Comparison of ENCODE assay signal across 1 cellular context in genomic region chr14:81222694-81223093, GRCh38.
TF ChIP-seq lines count a peak whose summit lies in the region.

No MANE protein-coding gene starts in this region.

TF ChIP-seq in HepG2, 621 proteins besides CTCF, POLR2A, EP300 and RAD21 (continued from another document):
- TF ChIP-seq, protein P1, sequence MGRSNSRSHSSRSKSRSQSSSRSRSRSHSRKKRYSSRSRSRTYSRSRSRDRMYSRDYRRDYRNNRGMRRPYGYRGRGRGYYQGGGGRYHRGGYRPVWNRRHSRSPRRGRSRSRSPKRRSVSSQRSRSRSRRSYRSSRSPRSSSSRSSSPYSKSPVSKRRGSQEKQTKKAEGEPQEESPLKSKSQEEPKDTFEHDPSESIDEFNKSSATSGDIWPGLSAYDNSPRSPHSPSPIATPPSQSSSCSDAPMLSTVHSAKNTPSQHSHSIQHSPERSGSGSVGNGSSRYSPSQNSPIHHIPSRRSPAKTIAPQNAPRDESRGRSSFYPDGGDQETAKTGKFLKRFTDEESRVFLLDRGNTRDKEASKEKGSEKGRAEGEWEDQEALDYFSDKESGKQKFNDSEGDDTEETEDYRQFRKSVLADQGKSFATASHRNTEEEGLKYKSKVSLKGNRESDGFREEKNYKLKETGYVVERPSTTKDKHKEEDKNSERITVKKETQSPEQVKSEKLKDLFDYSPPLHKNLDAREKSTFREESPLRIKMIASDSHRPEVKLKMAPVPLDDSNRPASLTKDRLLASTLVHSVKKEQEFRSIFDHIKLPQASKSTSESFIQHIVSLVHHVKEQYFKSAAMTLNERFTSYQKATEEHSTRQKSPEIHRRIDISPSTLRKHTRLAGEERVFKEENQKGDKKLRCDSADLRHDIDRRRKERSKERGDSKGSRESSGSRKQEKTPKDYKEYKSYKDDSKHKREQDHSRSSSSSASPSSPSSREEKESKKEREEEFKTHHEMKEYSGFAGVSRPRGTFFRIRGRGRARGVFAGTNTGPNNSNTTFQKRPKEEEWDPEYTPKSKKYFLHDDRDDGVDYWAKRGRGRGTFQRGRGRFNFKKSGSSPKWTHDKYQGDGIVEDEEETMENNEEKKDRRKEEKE (IDR thresholded peaks at IDR 0.05), result no peak
- peak; percentile 61; the same call in 1 of the 2 replicates for TF ChIP-seq ZMYM4 (CRISPR knock-in tag; IDR thresholded peaks at IDR 0.05)
- no peak for TF ChIP-seq ZSCAN30 (CRISPR knock-in tag; IDR thresholded peaks at IDR 0.05)
- no peak for TF ChIP-seq SOX6 (IDR thresholded peaks at IDR 0.05)
- no peak for TF ChIP-seq SOX6 (CRISPR knock-in tag; IDR thresholded peaks at IDR 0.05)
- TF ChIP-seq, protein P2, sequence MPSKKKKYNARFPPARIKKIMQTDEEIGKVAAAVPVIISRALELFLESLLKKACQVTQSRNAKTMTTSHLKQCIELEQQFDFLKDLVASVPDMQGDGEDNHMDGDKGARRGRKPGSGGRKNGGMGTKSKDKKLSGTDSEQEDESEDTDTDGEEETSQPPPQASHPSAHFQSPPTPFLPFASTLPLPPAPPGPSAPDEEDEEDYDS (CRISPR knock-in tag; IDR thresholded peaks at IDR 0.05), result no peak
- no peak for TF ChIP-seq ZNF749 (CRISPR knock-in tag; IDR thresholded peaks at IDR 0.05; ENCODE audit: borderline replicate concordance)
- TF ChIP-seq ZNF3 (CRISPR knock-in tag; IDR thresholded peaks at IDR 0.05), result no peak
- TF ChIP-seq SP4 (CRISPR knock-in tag; IDR thresholded peaks at IDR 0.05), result no peak
- no peak for TF ChIP-seq ZNF460 (CRISPR knock-in tag; IDR thresholded peaks at IDR 0.05; ENCODE audit: borderline replicate concordance)
- TF ChIP-seq HIC2 (CRISPR knock-in tag; IDR thresholded peaks at IDR 0.05; ENCODE audit: low read depth), result no peak
- TF ChIP-seq GATAD2A (CRISPR knock-in tag; IDR thresholded peaks at IDR 0.05), result peak; percentile 44; the same call in 1 of the 2 replicates
- 0 out of 2 replicates have a peak, but pooled peaks have one; percentile 19 for TF ChIP-seq POGZ (CRISPR knock-in tag; IDR thresholded peaks at IDR 0.05)
- TF ChIP-seq DMAP1 (CRISPR knock-in tag; IDR thresholded peaks at IDR 0.05), result no peak
- peak; percentile 71 for TF ChIP-seq HNF1A (IDR thresholded peaks at IDR 0.05; ENCODE audit: low read depth)
- TF ChIP-seq HNF1A (CRISPR knock-in tag; IDR thresholded peaks at IDR 0.05; ENCODE audit: borderline replicate concordance), result peak; percentile 32; the same call in 1 of the 2 replicates
- TF ChIP-seq EEA1 (CRISPR knock-in tag; IDR thresholded peaks at IDR 0.05; ENCODE audit: borderline replicate concordance), result no peak
- TF ChIP-seq ZNF770 (CRISPR knock-in tag; IDR thresholded peaks at IDR 0.05), result peak; percentile 92
- TF ChIP-seq CEBPG (CRISPR knock-in tag; IDR thresholded peaks at IDR 0.05), result peak; percentile 37; the same call in 1 of the 2 replicates
- no peak for TF ChIP-seq FOXK2 (IDR thresholded peaks at IDR 0.05)
- no peak for TF ChIP-seq MED8 (CRISPR knock-in tag; IDR thresholded peaks at IDR 0.05; ENCODE audit: insufficient replicate concordance)
- TF ChIP-seq, protein P3, sequence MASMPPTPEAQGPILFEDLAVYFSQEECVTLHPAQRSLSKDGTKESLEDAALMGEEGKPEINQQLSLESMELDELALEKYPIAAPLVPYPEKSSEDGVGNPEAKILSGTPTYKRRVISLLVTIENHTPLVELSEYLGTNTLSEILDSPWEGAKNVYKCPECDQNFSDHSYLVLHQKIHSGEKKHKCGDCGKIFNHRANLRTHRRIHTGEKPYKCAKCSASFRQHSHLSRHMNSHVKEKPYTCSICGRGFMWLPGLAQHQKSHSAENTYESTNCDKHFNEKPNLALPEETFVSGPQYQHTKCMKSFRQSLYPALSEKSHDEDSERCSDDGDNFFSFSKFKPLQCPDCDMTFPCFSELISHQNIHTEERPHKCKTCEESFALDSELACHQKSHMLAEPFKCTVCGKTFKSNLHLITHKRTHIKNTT (CRISPR knock-in tag; IDR thresholded peaks at IDR 0.05), result no peak
- no peak for TF ChIP-seq NR2F1 (CRISPR knock-in tag; IDR thresholded peaks at IDR 0.05)
- TF ChIP-seq ETV6 (CRISPR knock-in tag; conservative IDR thresholded peaks at IDR 0.05), result no peak
- no peak for TF ChIP-seq ZNF543 (CRISPR knock-in tag; IDR thresholded peaks at IDR 0.05)
- TF ChIP-seq FOXA3 (CRISPR knock-in tag; IDR thresholded peaks at IDR 0.05), result 0 out of 2 replicates have a peak, but pooled peaks have one; percentile 18
- no peak for TF ChIP-seq U2AF1 (optimal IDR thresholded peaks at IDR 0.05; ENCODE audit: low read depth, low read length)
- no peak for TF ChIP-seq DPF2 (CRISPR knock-in tag; IDR thresholded peaks at IDR 0.05; ENCODE audit: borderline replicate concordance, low read depth)
- TF ChIP-seq, protein P4, sequence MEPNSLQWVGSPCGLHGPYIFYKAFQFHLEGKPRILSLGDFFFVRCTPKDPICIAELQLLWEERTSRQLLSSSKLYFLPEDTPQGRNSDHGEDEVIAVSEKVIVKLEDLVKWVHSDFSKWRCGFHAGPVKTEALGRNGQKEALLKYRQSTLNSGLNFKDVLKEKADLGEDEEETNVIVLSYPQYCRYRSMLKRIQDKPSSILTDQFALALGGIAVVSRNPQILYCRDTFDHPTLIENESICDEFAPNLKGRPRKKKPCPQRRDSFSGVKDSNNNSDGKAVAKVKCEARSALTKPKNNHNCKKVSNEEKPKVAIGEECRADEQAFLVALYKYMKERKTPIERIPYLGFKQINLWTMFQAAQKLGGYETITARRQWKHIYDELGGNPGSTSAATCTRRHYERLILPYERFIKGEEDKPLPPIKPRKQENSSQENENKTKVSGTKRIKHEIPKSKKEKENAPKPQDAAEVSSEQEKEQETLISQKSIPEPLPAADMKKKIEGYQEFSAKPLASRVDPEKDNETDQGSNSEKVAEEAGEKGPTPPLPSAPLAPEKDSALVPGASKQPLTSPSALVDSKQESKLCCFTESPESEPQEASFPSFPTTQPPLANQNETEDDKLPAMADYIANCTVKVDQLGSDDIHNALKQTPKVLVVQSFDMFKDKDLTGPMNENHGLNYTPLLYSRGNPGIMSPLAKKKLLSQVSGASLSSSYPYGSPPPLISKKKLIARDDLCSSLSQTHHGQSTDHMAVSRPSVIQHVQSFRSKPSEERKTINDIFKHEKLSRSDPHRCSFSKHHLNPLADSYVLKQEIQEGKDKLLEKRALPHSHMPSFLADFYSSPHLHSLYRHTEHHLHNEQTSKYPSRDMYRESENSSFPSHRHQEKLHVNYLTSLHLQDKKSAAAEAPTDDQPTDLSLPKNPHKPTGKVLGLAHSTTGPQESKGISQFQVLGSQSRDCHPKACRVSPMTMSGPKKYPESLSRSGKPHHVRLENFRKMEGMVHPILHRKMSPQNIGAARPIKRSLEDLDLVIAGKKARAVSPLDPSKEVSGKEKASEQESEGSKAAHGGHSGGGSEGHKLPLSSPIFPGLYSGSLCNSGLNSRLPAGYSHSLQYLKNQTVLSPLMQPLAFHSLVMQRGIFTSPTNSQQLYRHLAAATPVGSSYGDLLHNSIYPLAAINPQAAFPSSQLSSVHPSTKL (CRISPR knock-in tag; IDR thresholded peaks at IDR 0.05), result no peak
- TF ChIP-seq, protein P5, sequence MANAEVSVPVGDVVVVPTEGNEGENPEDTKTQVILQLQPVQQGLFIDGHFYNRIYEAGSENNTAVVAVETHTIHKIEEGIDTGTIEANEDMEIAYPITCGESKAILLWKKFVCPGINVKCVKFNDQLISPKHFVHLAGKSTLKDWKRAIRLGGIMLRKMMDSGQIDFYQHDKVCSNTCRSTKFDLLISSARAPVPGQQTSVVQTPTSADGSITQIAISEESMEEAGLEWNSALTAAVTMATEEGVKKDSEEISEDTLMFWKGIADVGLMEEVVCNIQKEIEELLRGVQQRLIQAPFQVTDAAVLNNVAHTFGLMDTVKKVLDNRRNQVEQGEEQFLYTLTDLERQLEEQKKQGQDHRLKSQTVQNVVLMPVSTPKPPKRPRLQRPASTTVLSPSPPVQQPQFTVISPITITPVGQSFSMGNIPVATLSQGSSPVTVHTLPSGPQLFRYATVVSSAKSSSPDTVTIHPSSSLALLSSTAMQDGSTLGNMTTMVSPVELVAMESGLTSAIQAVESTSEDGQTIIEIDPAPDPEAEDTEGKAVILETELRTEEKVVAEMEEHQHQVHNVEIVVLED (CRISPR knock-in tag; IDR thresholded peaks at IDR 0.05; ENCODE audit: borderline replicate concordance), result no peak
- peak; percentile 32; the same call in 1 of the 2 replicates for TF ChIP-seq NFIC (IDR thresholded peaks at IDR 0.05; ENCODE audit: low read length)
- TF ChIP-seq, protein P6, sequence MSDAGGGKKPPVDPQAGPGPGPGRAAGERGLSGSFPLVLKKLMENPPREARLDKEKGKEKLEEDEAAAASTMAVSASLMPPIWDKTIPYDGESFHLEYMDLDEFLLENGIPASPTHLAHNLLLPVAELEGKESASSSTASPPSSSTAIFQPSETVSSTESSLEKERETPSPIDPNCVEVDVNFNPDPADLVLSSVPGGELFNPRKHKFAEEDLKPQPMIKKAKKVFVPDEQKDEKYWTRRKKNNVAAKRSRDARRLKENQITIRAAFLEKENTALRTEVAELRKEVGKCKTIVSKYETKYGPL (CRISPR knock-in tag; IDR thresholded peaks at IDR 0.05), result no peak
- no peak for TF ChIP-seq POLR2AphosphoS5 (IDR thresholded peaks at IDR 0.05; ENCODE audit: low read depth, low read length)
